In the genomic region with DNA sequence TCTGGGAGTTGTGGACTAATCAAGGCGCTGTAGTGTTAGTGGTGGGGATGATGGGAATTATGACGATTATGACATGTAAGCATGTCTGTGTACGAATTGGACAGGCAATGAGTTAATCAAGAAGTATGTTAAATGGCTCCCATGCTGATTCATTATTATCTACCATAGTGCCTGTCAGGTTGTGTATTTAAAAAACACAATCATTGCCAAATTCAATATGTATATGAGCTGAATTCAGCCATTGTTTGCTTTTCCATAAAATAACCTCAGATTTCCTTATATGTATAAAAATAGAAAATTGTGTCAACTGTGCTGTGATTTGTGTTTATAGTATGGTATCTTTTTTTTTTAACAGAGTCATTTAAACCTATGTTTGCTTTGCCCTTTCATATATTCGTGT, we compare ENCODE assay signal across 21 cellular contexts.
"Had no signal": no experiment of that assay in that cellular context is flagged by ENCODE, and none has a peak within 500 bp of the region (broad histone marks: within the 10 kb centered on the region; RNA-seq: fewer than 3 reads in every experiment).

No MANE protein-coding gene starts in this region.

- H3K4me2 ChIP-seq: hepatocyte had no signal

- H2AFZ ChIP-seq: hepatocyte had no signal

- FAIRE-seq: kidney had no signal

- H3K27ac ChIP-seq: esophagus squamous epithelium, foreskin keratinocyte, hepatocyte, spleen, stomach, thoracic aorta, transverse colon had no signal

- DNase-seq: effector memory CD4-positive, alpha-beta T cell; esophagus squamous epithelium; foreskin keratinocyte; head of caudate nucleus; kidney; left cardiac atrium; left ventricle myocardium superior; mesenchymal stem cell; midbrain; naive B cell; spleen; stimulated activated CD4-positive, alpha-beta T cell treated with anti-CD3 and anti-CD28 coated beads, Interleukin-15, amount 100 ng/mL, for 24 hours; stimulated activated CD4-positive, alpha-beta T cell treated with anti-CD3 and anti-CD28 coated beads, Interleukin-1b, Interleukin-23, amount 100 ng/mL, for 48 hours; stimulated activated naive CD4-positive, alpha-beta T cell; stomach; substantia nigra; transverse colon had no signal

- ATAC-seq: foreskin keratinocyte, left cardiac atrium, left ventricle myocardium superior, sciatic nerve had no signal

- H3K4me3 ChIP-seq: esophagus squamous epithelium, hepatocyte, lung, spleen, stomach, thoracic aorta, transverse colon had no signal

- H3K27me3 ChIP-seq: esophagus squamous epithelium, foreskin keratinocyte, hepatocyte, spleen, stomach, transverse colon had no signal
